Comparison of ENCODE assay signal across 11 cellular contexts in genomic region chr1:221761354-221762002, GRCh38. TPM values are rescaled to one million over a fixed set of nuclear protein-coding genes. Genes with fewer than 3 reads are reported as not detected.
DNase-seq lines count a peak whose midpoint lies in the region; ATAC-seq lines count a peak whose summit lies in the region.
"Had no signal": no experiment of that assay in that cellular context is flagged by ENCODE, and none has a peak within 500 bp of the region (broad histone marks: within the 10 kb centered on the region; RNA-seq: fewer than 3 reads in every experiment).

No MANE protein-coding gene starts in this region.

- H3K4me3 Mint-ChIP-seq in activated naive CD8-positive, alpha-beta T cell treated with anti-CD3 and anti-CD28 coated beads, Interleukin-2, amount 50 U/mL, for 24 hours = no peak overlapping the region
- H3K4me3 Mint-ChIP-seq: activated naive CD8-positive, alpha-beta T cell treated with anti-CD3 and anti-CD28 coated beads, Interleukin-2, amount 10 ng/mL, durations not matched to agents 7 days and 5 days had no signal

- H3K9me3 Mint-ChIP-seq in activated naive CD8-positive, alpha-beta T cell treated with anti-CD3 and anti-CD28 coated beads, Interleukin-2, amount 50 U/mL, for 24 hours = no peaks in the 10 kb centered on the region
- H3K9me3 Mint-ChIP-seq: activated naive CD8-positive, alpha-beta T cell treated with anti-CD3 and anti-CD28 coated beads, Interleukin-2, amount 10 ng/mL, durations not matched to agents 7 days and 5 days had no signal

- intact Hi-C loops in left cardiac atrium (cut with DNase I) = no loop called here

- no peaks in the 10 kb centered on the region for H3K27me3 Mint-ChIP-seq in activated naive CD8-positive, alpha-beta T cell treated with anti-CD3 and anti-CD28 coated beads, Interleukin-2, amount 50 U/mL, for 24 hours
- H3K27me3 Mint-ChIP-seq: activated naive CD8-positive, alpha-beta T cell treated with anti-CD3 and anti-CD28 coated beads, Interleukin-2, amount 10 ng/mL, durations not matched to agents 7 days and 5 days had no signal

- H3K4me1 Mint-ChIP-seq in activated naive CD8-positive, alpha-beta T cell treated with anti-CD3 and anti-CD28 coated beads, Interleukin-2, amount 50 U/mL, for 24 hours = peaks cover 40% of the 10 kb centered on the region

- peak overlapping the region; percentile 28 for H3K27ac Mint-ChIP-seq in activated naive CD8-positive, alpha-beta T cell treated with anti-CD3 and anti-CD28 coated beads, Interleukin-2, amount 50 U/mL, for 24 hours
- H3K27ac Mint-ChIP-seq: activated naive CD8-positive, alpha-beta T cell treated with anti-CD3 and anti-CD28 coated beads, Interleukin-2, amount 10 ng/mL, durations not matched to agents 7 days and 5 days had no signal

- peak; percentile 38 for ATAC-seq in GM18861 (IDR thresholded peaks at IDR 0.05; ENCODE audit: unreplicated experiment)
- ATAC-seq in GM21447 (IDR thresholded peaks at IDR 0.05; ENCODE audit: unreplicated experiment) = peak; percentile 63
- peak; percentile 73 for ATAC-seq in HG03066 (IDR thresholded peaks at IDR 0.05; ENCODE audit: low read depth, unreplicated experiment)
- ATAC-seq in activated naive CD8-positive, alpha-beta T cell treated with anti-CD3 and anti-CD28 coated beads, Interleukin-2, amount 50 U/mL, for 24 hours = peak; percentile 46
- no peak for ATAC-seq in HG02970 (IDR thresholded peaks at IDR 0.05; ENCODE audit: low FRiP score, unreplicated experiment)
- ATAC-seq in left cardiac atrium = no peak

- DNase-seq in activated naive CD8-positive, alpha-beta T cell treated with anti-CD3 and anti-CD28 coated beads, Interleukin-2, amount 50 U/mL, for 24 hours = no peak
- DNase-seq in left cardiac atrium (no peak), SIG-M5 treated with dmso at 0.1 percent for 504 hours (lab: John Stamatoyannopoulos, UW; ENCODE audit: unreplicated experiment) (no peak), iPS-NIHi11 (ENCODE audit: low spot score) (no peak)
- DNase-seq: activated CD4-positive, CD25-positive, alpha-beta regulatory T cell; activated naive CD8-positive, alpha-beta T cell treated with anti-CD3 and anti-CD28 coated beads, Interleukin-2, amount 10 ng/mL, durations not matched to agents 7 days and 5 days; stimulated activated CD4-positive, alpha-beta T cell treated with anti-CD3 and anti-CD28 coated beads, Interleukin-15, amount 100 ng/mL, for 24 hours had no signal

- H3K36me3 Mint-ChIP-seq in activated naive CD8-positive, alpha-beta T cell treated with anti-CD3 and anti-CD28 coated beads, Interleukin-2, amount 50 U/mL, for 24 hours (ENCODE audit: low read depth) = no peaks in the 10 kb centered on the region

RNA-seq across cellular contexts. Expression of gene DUSP10, which starts 19.6 kb away (rescaled TPM):
- total RNA-seq in left cardiac atrium = 1 to 10 TPM; 5.3 to 6.5 TPM

Comparison
In these comparisons a context has a peak if more than half of its experiments do, and no peak if none do; other contexts are left out.
1. ATAC-seq: peak in GM18861 (single experiment), GM21447 (single experiment), HG03066 (single experiment) and activated naive CD8-positive, alpha-beta T cell treated with anti-CD3 and anti-CD28 coated beads, Interleukin-2, amount 50 U/mL, for 24 hours (single experiment); none in HG02970 (single experiment) and left cardiac atrium (0 of 2).